32 cellular contexts compared by ENCODE assay signal in the genomic region with DNA sequence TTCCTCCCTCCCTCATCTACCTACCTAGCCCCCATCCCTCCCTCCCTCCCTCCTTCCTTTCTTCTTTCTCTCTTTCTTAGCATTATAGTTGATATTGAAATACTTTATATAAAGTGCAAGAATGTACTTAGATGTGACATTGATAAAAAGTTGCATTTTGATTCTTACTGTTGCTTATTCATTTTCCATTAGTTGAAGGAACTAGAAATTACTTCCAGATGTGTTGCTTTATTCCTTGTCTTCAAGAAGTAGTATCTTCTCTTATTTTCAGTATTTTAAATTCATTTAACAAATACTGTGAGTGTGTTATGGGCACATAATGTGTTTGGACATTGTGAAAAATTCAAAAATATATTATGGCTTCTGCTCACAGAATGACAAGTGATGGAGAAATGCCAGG.
"Had no signal": no experiment of that assay in that cellular context is flagged by ENCODE, and none has a peak within 500 bp of the region (broad histone marks: within the 10 kb centered on the region; RNA-seq: fewer than 3 reads in every experiment).

No MANE protein-coding gene starts in this region.

- H3K4me3 ChIP-seq: ovary, psoas muscle, right lobe of liver, sigmoid colon, suprapubic skin, testis, tibial artery, transverse colon, upper lobe of right lung, uterus had no signal

- H3K9ac ChIP-seq: parathyroid adenoma had no signal

- H3K9me3 Mint-ChIP-seq: natural killer cell; neural crest cell; stimulated activated memory B cell treated with anti-CD40 and anti-IgM and Interleukin-4, amounts not matched to agents 10 μg/mL and 1 μg/mL and 100 μg/mL, for 72 hours had no signal

- H3K27ac ChIP-seq: neutrophil, ovary, parathyroid adenoma, psoas muscle, right lobe of liver, sigmoid colon, suprapubic skin, testis, tibial artery, transverse colon, upper lobe of right lung, uterus had no signal

- H3K36me3 Mint-ChIP-seq: natural killer cell had no signal

- H3K27me3 Mint-ChIP-seq: naive thymus-derived CD4-positive, alpha-beta T cell; progenitor cell of endocrine pancreas; stimulated activated memory B cell treated with anti-CD40 and anti-IgM and Interleukin-4, amounts not matched to agents 10 μg/mL and 1 μg/mL and 100 μg/mL, for 72 hours; stimulated activated naive CD8-positive, alpha-beta T cell treated with anti-CD3 and anti-CD28 coated beads, Interleukin-15, amount 100 ng/mL, for 72 hours; type B pancreatic cell had no signal

- H3K27me3 ChIP-seq: neutrophil, ovary, right lobe of liver, sigmoid colon, suprapubic skin, testis, tibial artery, transverse colon, upper lobe of right lung, uterus had no signal

- H3K4me1 Mint-ChIP-seq: stimulated activated naive CD8-positive, alpha-beta T cell treated with anti-CD3 and anti-CD28 coated beads, Interleukin-15, amount 100 ng/mL, for 72 hours had no signal

- H3K27ac Mint-ChIP-seq: naive thymus-derived CD4-positive, alpha-beta T cell; natural killer cell; nephron progenitor cell; progenitor cell of endocrine pancreas; stimulated activated memory B cell treated with anti-CD40 and anti-IgM and Interleukin-4, amounts not matched to agents 10 μg/mL and 1 μg/mL and 100 μg/mL, for 72 hours; stimulated activated naive CD8-positive, alpha-beta T cell treated with anti-CD3 and anti-CD28 coated beads, Interleukin-15, amount 100 ng/mL, for 72 hours; type B pancreatic cell had no signal

- H3K4me1 ChIP-seq: parathyroid adenoma, right lobe of liver, sigmoid colon, suprapubic skin, testis, tibial artery, upper lobe of right lung, uterus had no signal

- H3K4me3 Mint-ChIP-seq: naive thymus-derived CD4-positive, alpha-beta T cell; natural killer cell; nephron progenitor cell; neural crest cell; stimulated activated memory B cell treated with anti-CD40 and anti-IgM and Interleukin-4, amounts not matched to agents 10 μg/mL and 1 μg/mL and 100 μg/mL, for 72 hours; stimulated activated naive CD8-positive, alpha-beta T cell treated with anti-CD3 and anti-CD28 coated beads, Interleukin-15, amount 100 ng/mL, for 72 hours; type B pancreatic cell had no signal

- ATAC-seq: naive thymus-derived CD4-positive, alpha-beta T cell; natural killer cell; psoas muscle; right cardiac atrium; right lobe of liver; stimulated activated memory B cell treated with anti-CD40 and anti-IgM and Interleukin-4, amounts not matched to agents 10 μg/mL and 1 μg/mL and 100 μg/mL, for 72 hours; stimulated activated naive CD8-positive, alpha-beta T cell treated with anti-CD3 and anti-CD28 coated beads, Interleukin-15, amount 100 ng/mL, for 72 hours; stimulated activated naive CD8-positive, alpha-beta T cell treated with anti-CD3 and anti-CD28 coated beads, Interleukin-15, Interleukin-2, amounts not matched to agents 100 U/mL and 50 U/mL, for 24 hours; upper lobe of right lung had no signal

- H3K9me3 ChIP-seq: neutrophil, ovary, psoas muscle, right lobe of liver, sigmoid colon, suprapubic skin, testis, tibial artery, transverse colon, upper lobe of right lung, uterus had no signal

- H3K36me3 ChIP-seq: neutrophil, ovary, right lobe of liver, sigmoid colon, suprapubic skin, tibial artery, transverse colon, upper lobe of right lung, uterus had no signal

- DNase-seq: naive thymus-derived CD4-positive, alpha-beta T cell; natural killer cell; nephron progenitor cell; nucleus accumbens; ovary; posterior cingulate gyrus; psoas muscle; right lobe of liver; sigmoid colon; small intestine; stimulated activated CD4-positive, alpha-beta T cell treated with anti-CD3 and anti-CD28 coated beads, Interleukin-15, amount 100 ng/mL, for 24 hours; stimulated activated CD4-positive, alpha-beta T cell treated with anti-CD3 and anti-CD28 coated beads, Interleukin-2, amount 100 ng/mL, for 24 hours; stimulated activated CD4-positive, alpha-beta T cell treated with anti-CD3 and anti-CD28 coated beads, Interleukin-2, amount 100 ng/mL, for 48 hours; stimulated activated CD4-positive, alpha-beta T cell treated with anti-CD3 and anti-CD28 coated beads, Interleukin-4, amount 100 ng/mL, for 4 hours; stimulated activated CD8-positive, alpha-beta memory T cell treated with anti-CD3 and anti-CD28 coated beads, Interleukin-4, amount 100 ng/mL, for 48 hours; stimulated activated naive CD4-positive, alpha-beta T cell; stimulated activated naive CD8-positive, alpha-beta T cell treated with anti-CD3 and anti-CD28 coated beads, Interleukin-15, amount 100 ng/mL, for 72 hours; stimulated activated naive CD8-positive, alpha-beta T cell treated with anti-CD3 and anti-CD28 coated beads, Interleukin-15, Interleukin-2, amounts not matched to agents 100 U/mL and 50 U/mL, for 24 hours; substantia nigra; tibial artery; transverse colon; upper lobe of right lung; uterus had no signal
